Comparison of ENCODE assay signal across 17 cellular contexts in genomic region chr1:12158362-12159092, GRCh38. TPM values are rescaled to one million over a fixed set of nuclear protein-coding genes. Genes with fewer than 3 reads are reported as not detected.
DNase-seq lines count a peak whose midpoint lies in the region; ATAC-seq and TF ChIP-seq lines count a peak whose summit lies in the region.
"Had no signal": no experiment of that assay in that cellular context is flagged by ENCODE, and none has a peak within 500 bp of the region (broad histone marks: within the 10 kb centered on the region; RNA-seq: fewer than 3 reads in every experiment).

No MANE protein-coding gene starts in this region.

- H3K27me3 ChIP-seq in MM.1S (replicated peaks; ENCODE audit: insufficient read depth, low read length) (no peaks in the 10 kb centered on the region), trophoblast cell (ENCODE audit: insufficient read depth, low read length) (no peaks in the 10 kb centered on the region), thyroid gland (no peaks in the 10 kb centered on the region)
- H3K27me3 ChIP-seq: ascending aorta, left lung, SJSA1 had no signal

- H3K4me3 ChIP-seq in MM.1S (ENCODE audit: low read length) = no peak overlapping the region
- H3K4me3 ChIP-seq in trophoblast cell (ENCODE audit: low read depth, low read length) = no peak overlapping the region
- no peak overlapping the region for H3K4me3 ChIP-seq in thyroid gland (replicated peaks in 1 of 3)
- H3K4me3 ChIP-seq: ascending aorta, left lung, SJSA1 had no signal

- H3K4me3 Mint-ChIP-seq in activated CD4-positive, alpha-beta T cell treated with anti-CD3 and anti-CD28 coated beads, Interleukin-2, amount 10 ng/mL, durations not matched to agents 7 days and 5 days = peak overlapping the region; percentile 39
- H3K4me3 Mint-ChIP-seq in dendritic cell treated with granulocyte-macrophage colony-stimulating factor and Interleukin-4, amounts not matched to agents 40 ng/mL and 50 ng/mL, for 4 days = no peak overlapping the region

- peak overlapping the region; percentile 84 for H4K91ac ChIP-seq in trophoblast cell (ENCODE audit: low read depth, low read length)

- no peaks in the 10 kb centered on the region for H4K20me1 ChIP-seq in MM.1S (ENCODE audit: insufficient read depth, low read length)

- peaks cover 1% of the 10 kb centered on the region for H3K36me3 Mint-ChIP-seq in activated CD4-positive, alpha-beta T cell treated with anti-CD3 and anti-CD28 coated beads, Interleukin-2, amount 10 ng/mL, durations not matched to agents 7 days and 5 days (ENCODE audit: low read depth)
- H3K36me3 Mint-ChIP-seq in dendritic cell treated with granulocyte-macrophage colony-stimulating factor and Interleukin-4, amounts not matched to agents 40 ng/mL and 50 ng/mL, for 4 days (ENCODE audit: low read depth) = no peaks in the 10 kb centered on the region

- H2AFZ ChIP-seq in MM.1S (ENCODE audit: low read length) = peak overlapping the region; percentile 40; the same call in 1 of the 2 replicates
- no peak overlapping the region for H2AFZ ChIP-seq in trophoblast cell (ENCODE audit: insufficient read depth, low read length, poor library complexity)

- peaks cover 12% of the 10 kb centered on the region for H3F3A ChIP-seq in MM.1S (ENCODE audit: insufficient read depth, low read length)

- peaks cover 4% of the 10 kb centered on the region for H3K9me3 Mint-ChIP-seq in activated CD4-positive, alpha-beta T cell treated with anti-CD3 and anti-CD28 coated beads, Interleukin-2, amount 10 ng/mL, durations not matched to agents 7 days and 5 days
- no peaks in the 10 kb centered on the region for H3K9me3 Mint-ChIP-seq in dendritic cell treated with granulocyte-macrophage colony-stimulating factor and Interleukin-4, amounts not matched to agents 40 ng/mL and 50 ng/mL, for 4 days

- H3K4me1 ChIP-seq in MM.1S (ENCODE audit: low read length) (peaks cover 32% of the 10 kb centered on the region), trophoblast cell (ENCODE audit: control insufficient read depth in 1 of 2, insufficient read depth in 2 of 2, low read length in 2 of 2) (peaks cover 15 to 25% of the 10 kb centered on the region in 2 experiments), thyroid gland (peaks cover 11 to 46% of the 10 kb centered on the region in 2 donors)

- peak overlapping the region; percentile 94 for H3K27ac Mint-ChIP-seq in activated CD4-positive, alpha-beta T cell treated with anti-CD3 and anti-CD28 coated beads, Interleukin-2, amount 10 ng/mL, durations not matched to agents 7 days and 5 days
- H3K27ac Mint-ChIP-seq in dendritic cell treated with granulocyte-macrophage colony-stimulating factor and Interleukin-4, amounts not matched to agents 40 ng/mL and 50 ng/mL, for 4 days = peak overlapping the region; percentile 76
- H3K27ac Mint-ChIP-seq: progenitor cell of endocrine pancreas had no signal

- WGBS in trophoblast cell (ENCODE audit: extremely low coverage, insufficient coverage, insufficient read length) = no CpG with 5 or more reads among the region's 22 CpGs
- WGBS in thyroid gland, 2 donors = 57 to 60% methylated on average over 22 of the region's 22 CpGs

- H3K27me3 Mint-ChIP-seq in activated CD4-positive, alpha-beta T cell treated with anti-CD3 and anti-CD28 coated beads, Interleukin-2, amount 10 ng/mL, durations not matched to agents 7 days and 5 days = no peaks in the 10 kb centered on the region
- H3K27me3 Mint-ChIP-seq in dendritic cell treated with granulocyte-macrophage colony-stimulating factor and Interleukin-4, amounts not matched to agents 40 ng/mL and 50 ng/mL, for 4 days = no peaks in the 10 kb centered on the region

- peak overlapping the region; percentile 78 for H2AK5ac ChIP-seq in trophoblast cell (ENCODE audit: low read length)

- no peak overlapping the region for H3K27ac ChIP-seq in MM.1S (ENCODE audit: low read length)
- no peak overlapping the region for H3K27ac ChIP-seq in trophoblast cell (ENCODE audit: low read depth, low read length)
- H3K27ac ChIP-seq in thyroid gland = peak overlapping the region in 1 of 3 donors; percentile 38
- H3K27ac ChIP-seq: ascending aorta, SJSA1 had no signal

- H3K4ac ChIP-seq in trophoblast cell (ENCODE audit: low read depth, low read length) = peak overlapping the region; percentile 13

- intact Hi-C loops in dendritic cell treated with granulocyte-macrophage colony-stimulating factor and Interleukin-4, amounts not matched to agents 40 ng/mL and 50 ng/mL, for 4 days (cut with micrococcal nuclease) = no loop called here
- intact Hi-C loops in thyroid gland (cut with DNase I) = no loop called here

- H3K9me3 ChIP-seq in MM.1S (replicated peaks; ENCODE audit: insufficient read depth, low read length) (no peaks in the 10 kb centered on the region), trophoblast cell (ENCODE audit: insufficient read depth, low read depth, low read length) (peaks cover 5% of the 10 kb centered on the region), thyroid gland (no peaks in the 10 kb centered on the region)
- H3K9me3 ChIP-seq: ascending aorta, left lung, SJSA1 had no signal

- H3K9me2 ChIP-seq in MM.1S (replicated peaks; ENCODE audit: insufficient read depth, low read length) = no peaks in the 10 kb centered on the region

- H3K9ac ChIP-seq in MM.1S (ENCODE audit: low read length) = no peak overlapping the region
- H3K9ac ChIP-seq in trophoblast cell (ENCODE audit: low read length) = no peak overlapping the region

- H2BK5ac ChIP-seq in trophoblast cell (ENCODE audit: low read depth, low read length, poor library complexity) = peak overlapping the region; percentile 35

- TF ChIP-seq POLR2A in thyroid gland (IDR thresholded peaks at IDR 0.05) = no peak

- H3K4me2 ChIP-seq in MM.1S (ENCODE audit: low read depth, low read length) = no peak overlapping the region
- no peak overlapping the region for H3K4me2 ChIP-seq in trophoblast cell (ENCODE audit: low read length)

- H3K4me1 Mint-ChIP-seq in activated CD4-positive, alpha-beta T cell treated with anti-CD3 and anti-CD28 coated beads, Interleukin-2, amount 10 ng/mL, durations not matched to agents 7 days and 5 days = peaks cover 82% of the 10 kb centered on the region
- peaks cover 73% of the 10 kb centered on the region for H3K4me1 Mint-ChIP-seq in dendritic cell treated with granulocyte-macrophage colony-stimulating factor and Interleukin-4, amounts not matched to agents 40 ng/mL and 50 ng/mL, for 4 days (ENCODE audit: low read depth)

- TF ChIP-seq CTCF in MM.1S (IDR thresholded peaks at IDR 0.05; ENCODE audit: low read length) (no peak), thyroid gland (IDR thresholded peaks at IDR 0.05) (no peak)

- H4K8ac ChIP-seq in trophoblast cell (ENCODE audit: low read depth, low read length) = peak overlapping the region; percentile 61

- H3K79me2 ChIP-seq in MM.1S (ENCODE audit: low read length) = no peaks in the 10 kb centered on the region
- no peaks in the 10 kb centered on the region for H3K79me2 ChIP-seq in trophoblast cell (ENCODE audit: control insufficient read depth, insufficient read depth, low read length, poor library complexity)

- peak overlapping the region; percentile 74 for H2BK120ac ChIP-seq in trophoblast cell (ENCODE audit: insufficient read depth, low read length, poor library complexity)

- POLR2A ChIA-PET in activated CD4-positive, alpha-beta T cell treated with anti-CD3 and anti-CD28 coated beads, Interleukin-2, amount 10 ng/mL, durations not matched to agents 7 days and 5 days (lab: Charles Lee) = interaction anchor here (1.5 kb wide), 1 partner anchor 8 kb away, joined by 7 read pairs; no protein-coding TSS in a partner anchor

- no peak for ATAC-seq in HG03460 (IDR thresholded peaks at IDR 0.05; ENCODE audit: unreplicated experiment)
- ATAC-seq: left lung had no signal

- H3K79me1 ChIP-seq in trophoblast cell (ENCODE audit: low read length) = peaks cover 14% of the 10 kb centered on the region

- peak overlapping the region; percentile 47 for H3K18ac ChIP-seq in trophoblast cell (ENCODE audit: low read length)

- H3K14ac ChIP-seq in trophoblast cell (ENCODE audit: low read length) = peak overlapping the region; percentile 76

- CTCF ChIA-PET in activated CD4-positive, alpha-beta T cell treated with anti-CD3 and anti-CD28 coated beads, Interleukin-2, amount 10 ng/mL, durations not matched to agents 7 days and 5 days (lab: Charles Lee) = interaction anchor here (1.2 to 4.4 kb wide), 4 partner anchors 8 to 34 kb away, joined by 4 to 23 read pairs (median 12); no protein-coding TSS in a partner anchor

- H3K23ac ChIP-seq in trophoblast cell (ENCODE audit: low read length) = no peak overlapping the region

- H4K12ac ChIP-seq in trophoblast cell (ENCODE audit: low read depth, low read length) = no peak overlapping the region

- H2BK12ac ChIP-seq in trophoblast cell (ENCODE audit: low read length) = peak overlapping the region; percentile 92

- DNase-seq in activated CD4-positive, alpha-beta T cell treated with anti-CD3 and anti-CD28 coated beads, Interleukin-2, amount 10 ng/mL, durations not matched to agents 7 days and 5 days = no peak
- DNase-seq in activated CD4-positive, alpha-beta T cell treated with anti-CD3 and anti-CD28 coated beads for 48 hours = no peak
- no peak for DNase-seq in MM.1S
- DNase-seq in trophoblast cell = no peak
- no peak for DNase-seq in NCI-H2107 treated with DMSO at 0.1 percent for 48 hours (lab: John Stamatoyannopoulos, UW; ENCODE audit: unreplicated experiment)
- DNase-seq in thyroid gland = no peak
- DNase-seq: ACHN; EL; NCI-H1092; NCI-H69; stimulated activated CD4-positive, alpha-beta T cell treated with anti-CD3 and anti-CD28 coated beads, Interleukin-4, amount 100 ng/mL, for 1 hour had no signal

- H3K36me3 ChIP-seq in MM.1S (replicated peaks; ENCODE audit: insufficient read depth, low read length) (no peaks in the 10 kb centered on the region), trophoblast cell (ENCODE audit: control insufficient read depth in 1 of 2, insufficient read depth in 2 of 2, low read length in 2 of 2) (no peaks in the 10 kb centered on the region), thyroid gland (no peaks in the 10 kb centered on the region)
- H3K36me3 ChIP-seq: ascending aorta, left lung, SJSA1 had no signal

RNA-seq across cellular contexts. Expression of gene TNFRSF1B, which starts 8.3 kb away (rescaled TPM):
- total RNA-seq in activated CD4-positive, alpha-beta T cell treated with anti-CD3 and anti-CD28 coated beads, Interleukin-2, amount 10 ng/mL, durations not matched to agents 7 days and 5 days = 100 to 1,000 TPM; 167 to 190 TPM
- 239 and 247 TPM in 2 replicates for polyA plus RNA-seq in trophoblast cell (2013)
- total RNA-seq in thyroid gland = 10 to 100 TPM in 2 of 4 donors, 1 to 10 TPM in 2; 4.4 to 20.4 (median 9.0) TPM
- total RNA-seq: progenitor cell of endocrine pancreas had no signal

Comparison
In these comparisons a context has a peak if more than half of its experiments do, and no peak if none do; other contexts are left out.
1. RNA of gene TNFRSF1B, which starts 8.3 kb away (total RNA-seq): 167 to 190 TPM in activated CD4-positive, alpha-beta T cell treated with anti-CD3 and anti-CD28 coated beads, Interleukin-2, amount 10 ng/mL, durations not matched to agents 7 days and 5 days; 4.4 to 20.4 TPM in thyroid gland; every median in the first group is over 4 times any median in the second.